ENCODE assay signal across 28 cellular contexts in the genomic region with DNA sequence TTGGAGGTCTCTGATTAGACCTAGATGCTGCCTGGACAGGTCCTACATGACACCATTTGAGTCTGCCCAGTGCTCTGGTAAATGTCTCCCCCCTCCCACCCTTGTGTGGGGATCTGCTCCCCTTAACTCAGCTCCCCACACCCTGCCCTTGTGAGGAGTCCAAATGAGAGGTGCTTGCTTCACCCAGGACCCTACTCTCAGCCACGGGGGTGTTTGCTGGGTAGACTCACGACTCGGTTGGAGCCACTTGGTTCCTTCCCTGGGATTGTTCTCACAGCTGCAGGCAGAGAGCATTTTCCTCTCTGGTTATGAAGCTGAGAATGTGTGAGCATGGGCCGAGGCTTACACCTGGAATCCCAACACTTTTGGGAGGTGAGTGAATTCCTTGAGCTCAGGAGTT.
"Had no signal": no experiment of that assay in that cellular context is flagged by ENCODE, and none has a peak within 500 bp of the region (broad histone marks: within the 10 kb centered on the region; RNA-seq: fewer than 3 reads in every experiment).

No MANE protein-coding gene starts in this region.

- H3K4me1 Mint-ChIP-seq: stimulated activated effector memory CD8-positive, alpha-beta T cell treated with anti-CD3 and anti-CD28 coated beads, Interleukin-12 subunit alpha, Interleukin-12 subunit beta, amount 100 ng/mL, for 72 hours; stimulated activated naive B cell treated with anti-CD40 and anti-IgM and Interleukin-4, amounts not matched to agents 10 μg/mL and 1 μg/mL and 100 μg/mL, for 72 hours; stimulated activated naive CD8-positive, alpha-beta T cell treated with anti-CD3 and anti-CD28 coated beads, Interleukin-15, amount 100 ng/mL, for 72 hours had no signal

- DNase-seq: stimulated activated CD4-positive, alpha-beta T cell treated with anti-CD3 and anti-CD28 coated beads, Interleukin-2, amount 100 ng/mL, for 48 hours; stimulated activated CD4-positive, alpha-beta T cell treated with anti-CD3 and anti-CD28 coated beads, Interleukin-4, amount 100 ng/mL, for 1 hour; stimulated activated CD4-positive, alpha-beta T cell treated with anti-CD3 and anti-CD28 coated beads, Interleukin-4, amount 100 ng/mL, for 24 hours; stimulated activated CD4-positive, alpha-beta T cell treated with anti-CD3 and anti-CD28 coated beads, Interleukin-4, amount 100 ng/mL, for 4 hours; stimulated activated CD8-positive, alpha-beta memory T cell treated with anti-CD3 and anti-CD28 coated beads, Interleukin-4, amount 100 ng/mL, for 48 hours; stimulated activated naive B cell treated with anti-CD40 and anti-IgM and Interleukin-4, amounts not matched to agents 10 μg/mL and 1 μg/mL and 100 μg/mL, for 72 hours; stimulated activated naive CD4-positive, alpha-beta T cell; stimulated activated naive CD4-positive, alpha-beta T cell treated with Interleukin-2 at 50 U/mL for 16 hours; stimulated activated naive CD8-positive, alpha-beta T cell treated with anti-CD3 and anti-CD28 coated beads, Interleukin-15, amount 100 ng/mL, for 72 hours; stimulated activated naive CD8-positive, alpha-beta T cell treated with anti-CD3 and anti-CD28 coated beads, Interleukin-15, Interleukin-2, amounts not matched to agents 100 U/mL and 50 U/mL, for 24 hours; stomach; substantia nigra; testis; thyroid gland; tibial artery; transverse colon; trophoblast cell; upper lobe of right lung; uterus had no signal

- H3K4me1 ChIP-seq: stomach, suprapubic skin, testis, thyroid gland, tibial artery, tibial nerve, transverse colon, upper lobe of left lung, upper lobe of right lung, uterus, vagina had no signal

- H3K36me3 ChIP-seq: suprapubic skin, thoracic aorta, thyroid gland, transverse colon, upper lobe of left lung, upper lobe of right lung, uterus, vagina had no signal

- H3K27me3 Mint-ChIP-seq: stimulated activated memory B cell treated with anti-CD40 and anti-IgM and Interleukin-4, amounts not matched to agents 10 μg/mL and 1 μg/mL and 100 μg/mL, for 72 hours; stimulated activated naive B cell treated with anti-CD40 and anti-IgM and Interleukin-4, amounts not matched to agents 10 μg/mL and 1 μg/mL and 100 μg/mL, for 72 hours; stimulated activated naive CD8-positive, alpha-beta T cell treated with anti-CD3 and anti-CD28 coated beads, Interleukin-15, amount 100 ng/mL, for 72 hours; stimulated activated naive CD8-positive, alpha-beta T cell treated with anti-CD3 and anti-CD28 coated beads, Interleukin-15, Interleukin-2, amounts not matched to agents 100 ng/mL and 50 ng/mL, for 24 hours had no signal

- H3K27ac ChIP-seq: stomach, suprapubic skin, testis, thoracic aorta, thyroid gland, tibial artery, tibial nerve, transverse colon, upper lobe of left lung, upper lobe of right lung, uterus, vagina had no signal

- H3K36me3 Mint-ChIP-seq: stimulated activated effector memory CD8-positive, alpha-beta T cell treated with anti-CD3 and anti-CD28 coated beads, Interleukin-12 subunit alpha, Interleukin-12 subunit beta, amount 100 ng/mL, for 72 hours; type B pancreatic cell had no signal

- H3K4me3 ChIP-seq: stomach, suprapubic skin, testis, thoracic aorta, thyroid gland, tibial artery, tibial nerve, transverse colon, upper lobe of left lung, upper lobe of right lung, uterus, vagina had no signal

- H3K27ac Mint-ChIP-seq: stimulated activated effector memory CD8-positive, alpha-beta T cell treated with anti-CD3 and anti-CD28 coated beads, Interleukin-12 subunit alpha, Interleukin-12 subunit beta, amount 100 ng/mL, for 72 hours; stimulated activated memory B cell treated with anti-CD40 and anti-IgM and Interleukin-4, amounts not matched to agents 10 μg/mL and 1 μg/mL and 100 μg/mL, for 72 hours; stimulated activated naive B cell treated with anti-CD40 and anti-IgM and Interleukin-4, amounts not matched to agents 10 μg/mL and 1 μg/mL and 100 μg/mL, for 72 hours; stimulated activated naive CD8-positive, alpha-beta T cell treated with anti-CD3 and anti-CD28 coated beads, Interleukin-15, Interleukin-2, amounts not matched to agents 100 ng/mL and 50 ng/mL, for 24 hours; type B pancreatic cell had no signal

- H3K9me3 ChIP-seq: testis, thoracic aorta, thyroid gland, upper lobe of right lung, vagina had no signal

- ATAC-seq: stimulated activated effector memory CD8-positive, alpha-beta T cell treated with anti-CD3 and anti-CD28 coated beads, Interleukin-12 subunit alpha, Interleukin-12 subunit beta, amount 100 ng/mL, for 72 hours; stimulated activated memory B cell treated with anti-CD40 and anti-IgM and Interleukin-4, amounts not matched to agents 10 μg/mL and 1 μg/mL and 100 μg/mL, for 72 hours; stimulated activated naive B cell treated with anti-CD40 and anti-IgM and Interleukin-4, amounts not matched to agents 10 μg/mL and 1 μg/mL and 100 μg/mL, for 72 hours; stimulated activated naive CD8-positive, alpha-beta T cell treated with anti-CD3 and anti-CD28 coated beads, Interleukin-15, amount 100 ng/mL, for 72 hours; stimulated activated naive CD8-positive, alpha-beta T cell treated with anti-CD3 and anti-CD28 coated beads, Interleukin-15, Interleukin-2, amounts not matched to agents 100 U/mL and 50 U/mL, for 24 hours; upper lobe of right lung had no signal

- H3K9me3 Mint-ChIP-seq: stimulated activated effector memory CD8-positive, alpha-beta T cell treated with anti-CD3 and anti-CD28 coated beads, Interleukin-12 subunit alpha, Interleukin-12 subunit beta, amount 100 ng/mL, for 72 hours had no signal

- H3K27me3 ChIP-seq: stomach, suprapubic skin, testis, thyroid gland, tibial artery, tibial nerve, transverse colon, upper lobe of left lung, upper lobe of right lung, uterus, vagina had no signal

- H3K4me3 Mint-ChIP-seq: stimulated activated effector memory CD8-positive, alpha-beta T cell treated with anti-CD3 and anti-CD28 coated beads, Interleukin-12 subunit alpha, Interleukin-12 subunit beta, amount 100 ng/mL, for 72 hours; stimulated activated memory B cell treated with anti-CD40 and anti-IgM and Interleukin-4, amounts not matched to agents 10 μg/mL and 1 μg/mL and 100 μg/mL, for 72 hours; stimulated activated naive B cell treated with anti-CD40 and anti-IgM and Interleukin-4, amounts not matched to agents 10 μg/mL and 1 μg/mL and 100 μg/mL, for 72 hours; stimulated activated naive CD8-positive, alpha-beta T cell treated with anti-CD3 and anti-CD28 coated beads, Interleukin-15, amount 100 ng/mL, for 72 hours; stimulated activated naive CD8-positive, alpha-beta T cell treated with anti-CD3 and anti-CD28 coated beads, Interleukin-15, Interleukin-2, amounts not matched to agents 100 ng/mL and 50 ng/mL, for 24 hours; type B pancreatic cell had no signal
